Comparison of ENCODE assay signal across 29 cellular contexts in the genomic region with DNA sequence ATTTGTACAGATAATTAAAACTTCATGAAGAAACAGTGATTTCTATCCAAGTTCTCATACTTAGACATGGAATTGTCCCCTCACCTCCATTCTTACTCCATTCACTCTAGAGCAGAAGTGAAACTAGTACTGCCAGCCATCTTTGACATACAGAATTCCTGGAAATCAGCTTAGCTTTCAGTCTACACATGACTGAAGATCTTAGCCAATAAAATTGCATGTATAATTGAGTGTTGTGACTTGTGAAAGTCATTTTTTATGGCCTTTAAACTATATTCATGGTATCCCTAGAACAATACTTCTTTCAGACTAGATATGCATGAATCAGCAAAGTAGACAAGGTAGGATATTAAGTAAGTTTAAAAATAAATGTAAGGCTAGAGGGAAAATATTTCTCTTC.
"Had no signal": no experiment of that assay in that cellular context is flagged by ENCODE, and none has a peak within 500 bp of the region (broad histone marks: within the 10 kb centered on the region; RNA-seq: fewer than 3 reads in every experiment).

No MANE protein-coding gene starts in this region.

- ATAC-seq: activated T-cell treated with anti-CD3 and anti-CD28 coated beads, Interleukin-2, amount 50 U/mL, for 72 hours; esophagus mucosa; WTC11 had no signal

- H3K27me3 ChIP-seq: brain microvascular endothelial cell, dorsolateral prefrontal cortex had no signal

- H3K4me3 ChIP-seq: coronary artery, dorsolateral prefrontal cortex had no signal

- DNase-seq: activated CD4-positive, alpha-beta memory T cell treated with anti-CD3 and anti-CD28 coated beads, Interleukin-2, amount 10 ng/mL, durations not matched to agents 7 days and 5 days; activated CD4-positive, alpha-beta T cell treated with anti-CD3 and anti-CD28 coated beads for 1 hour; activated CD4-positive, alpha-beta T cell treated with anti-CD3 and anti-CD28 coated beads for 4 hours; activated CD4-positive, alpha-beta T cell treated with anti-CD3 and anti-CD28 coated beads, Interleukin-2, amount 10 ng/mL, durations not matched to agents 7 days and 5 days; activated CD4-positive, alpha-beta T cell treated with anti-CD3 and anti-CD28 coated beads, Interleukin-2, amount 50 U/mL, for 4 hours; activated CD8-positive, alpha-beta memory T cell treated with anti-CD3 and anti-CD28 coated beads, Interleukin-2, amount 50 U/mL, for 48 hours; activated gamma-delta T cell; activated naive CD4-positive, alpha-beta T cell treated with anti-CD3 and anti-CD28 coated beads, Interleukin-2, amount 50 U/mL, for 16 hours; activated naive CD4-positive, alpha-beta T cell treated with Interleukin-2 at 50 U/mL for 16 hours; activated T-cell treated with anti-CD3 and anti-CD28 coated beads for 4 hours; activated T-cell treated with anti-CD3 and anti-CD28 coated beads, Interleukin-2, amount 50 U/mL, for 24 hours; activated T-cell treated with anti-CD3 and anti-CD28 coated beads, Interleukin-2, amount 50 U/mL, for 72 hours; amniotic stem cell; anterior cingulate cortex; brain microvascular endothelial cell; dorsolateral prefrontal cortex; effector memory CD4-positive, alpha-beta T cell; endodermal cell; head of caudate nucleus; hippocampal formation; T-helper 2 cell had no signal

- FAIRE-seq: astrocyte, bronchial epithelial cell, frontal cortex, TTC549 had no signal

- H3K27ac ChIP-seq: brain microvascular endothelial cell, coronary artery, dorsolateral prefrontal cortex, VCaP had no signal

- H3K36me3 ChIP-seq: brain microvascular endothelial cell had no signal
